21 cellular contexts compared by ENCODE assay signal in genomic region chr11:77212314-77213007, GRCh38.
"Had no signal": no experiment of that assay in that cellular context is flagged by ENCODE, and none has a peak within 500 bp of the region (broad histone marks: within the 10 kb centered on the region; RNA-seq: fewer than 3 reads in every experiment).

No MANE protein-coding gene starts in this region.

- H3K36me3 Mint-ChIP-seq: brain; memory B cell; naive thymus-derived CD4-positive, alpha-beta T cell had no signal

- DNase-seq: activated naive CD4-positive, alpha-beta T cell treated with Interleukin-2 at 50 U/mL for 16 hours; activated naive CD8-positive, alpha-beta T cell treated with anti-CD3 and anti-CD28 coated beads, Interleukin-2, amount 50 U/mL, for 24 hours; activated T-cell treated with anti-CD3 and anti-CD28 coated beads, Interleukin-2, amount 50 U/mL, for 24 hours; anterior cingulate cortex; central memory CD4-positive, alpha-beta T cell; colonic mucosa; effector CD4-positive, alpha-beta T cell; gastrocnemius medialis; naive thymus-derived CD4-positive, alpha-beta T cell; SK-N-SH; stimulated activated CD4-positive, alpha-beta T cell treated with anti-CD3 and anti-CD28 coated beads, Interleukin-2, amount 100 ng/mL, for 24 hours; stimulated activated naive CD8-positive, alpha-beta T cell treated with anti-CD3 and anti-CD28 coated beads, Interleukin-15, amount 100 ng/mL, for 72 hours; T-helper 9 cell; transverse colon; uterus had no signal

- H3K27me3 Mint-ChIP-seq: activated naive CD8-positive, alpha-beta T cell treated with anti-CD3 and anti-CD28 coated beads, Interleukin-2, amount 50 U/mL, for 24 hours; activated T-cell treated with anti-CD3 and anti-CD28 coated beads, Interleukin-2, amount 50 U/mL, for 24 hours had no signal

- H3K4me1 Mint-ChIP-seq: activated naive CD8-positive, alpha-beta T cell treated with anti-CD3 and anti-CD28 coated beads, Interleukin-2, amount 50 U/mL, for 24 hours; brain; naive thymus-derived CD4-positive, alpha-beta T cell; stimulated activated naive CD8-positive, alpha-beta T cell treated with anti-CD3 and anti-CD28 coated beads, Interleukin-15, amount 100 ng/mL, for 72 hours had no signal

- ATAC-seq: activated CD4-positive, CD25-positive, alpha-beta regulatory T cell treated with anti-CD3 and anti-CD28 coated beads, Interleukin-2, amount 50 U/mL, for 24 hours; activated naive CD8-positive, alpha-beta T cell treated with anti-CD3 and anti-CD28 coated beads, Interleukin-2, amount 50 U/mL, for 24 hours; esophagus mucosa; gastrocnemius medialis; naive thymus-derived CD4-positive, alpha-beta T cell; stimulated activated naive CD8-positive, alpha-beta T cell treated with anti-CD3 and anti-CD28 coated beads, Interleukin-15, amount 100 ng/mL, for 72 hours had no signal

- H3K27ac ChIP-seq: colonic mucosa, gastrocnemius medialis, suprapubic skin, transverse colon, uterus had no signal

- H3K27ac Mint-ChIP-seq: activated naive CD8-positive, alpha-beta T cell treated with anti-CD3 and anti-CD28 coated beads, Interleukin-2, amount 50 U/mL, for 24 hours; activated T-cell treated with anti-CD3 and anti-CD28 coated beads, Interleukin-2, amount 50 U/mL, for 24 hours; activated T-helper 2 cell treated with anti-CD3 and anti-CD28 coated beads, Interferon-gamma antibody, Interleukin-2, Interleukin-4, amounts not matched to agents 10 μg/mL and 5 μg/mL and 100 μg/mL, durations not matched to agents 14 hours and 24 hours and 36 hours; brain; memory B cell had no signal

- H3K4me3 ChIP-seq: colonic mucosa, gastrocnemius medialis, suprapubic skin, transverse colon, uterus had no signal

- H3K4me3 Mint-ChIP-seq: activated naive CD8-positive, alpha-beta T cell treated with anti-CD3 and anti-CD28 coated beads, Interleukin-2, amount 50 U/mL, for 24 hours; activated T-cell treated with anti-CD3 and anti-CD28 coated beads, Interleukin-2, amount 50 U/mL, for 24 hours; brain; memory B cell; naive thymus-derived CD4-positive, alpha-beta T cell; stimulated activated naive CD8-positive, alpha-beta T cell treated with anti-CD3 and anti-CD28 coated beads, Interleukin-15, amount 100 ng/mL, for 72 hours had no signal

- H3K9me3 Mint-ChIP-seq: activated naive CD8-positive, alpha-beta T cell treated with anti-CD3 and anti-CD28 coated beads, Interleukin-2, amount 50 U/mL, for 24 hours; activated T-cell treated with anti-CD3 and anti-CD28 coated beads, Interleukin-2, amount 50 U/mL, for 24 hours; activated T-helper 2 cell treated with anti-CD3 and anti-CD28 coated beads, Interferon-gamma antibody, Interleukin-2, Interleukin-4, amounts not matched to agents 10 μg/mL and 5 μg/mL and 100 μg/mL, durations not matched to agents 14 hours and 24 hours and 36 hours; brain; memory B cell; naive thymus-derived CD4-positive, alpha-beta T cell; stimulated activated naive CD8-positive, alpha-beta T cell treated with anti-CD3 and anti-CD28 coated beads, Interleukin-15, amount 100 ng/mL, for 72 hours had no signal

- H3K27me3 ChIP-seq: colonic mucosa, gastrocnemius medialis, suprapubic skin, transverse colon, uterus had no signal
